In genomic region chr5:68012831-68013230, GRCh38 we compare ENCODE assay signal across 3 cellular contexts.
"Had no signal": no experiment of that assay in that cellular context is flagged by ENCODE, and none has a peak within 500 bp of the region (broad histone marks: within the 10 kb centered on the region; RNA-seq: fewer than 3 reads in every experiment).

No MANE protein-coding gene starts in this region.

- H3K4me3 ChIP-seq: GM23338 had no signal

- H2AFZ ChIP-seq: GM23338 had no signal

- H3K4me2 ChIP-seq: GM23338 had no signal

- ATAC-seq: GM23338 had no signal

- DNase-seq: H9, KBM-7 had no signal
